Comparison of ENCODE assay signal across 22 cellular contexts in the genomic region with DNA sequence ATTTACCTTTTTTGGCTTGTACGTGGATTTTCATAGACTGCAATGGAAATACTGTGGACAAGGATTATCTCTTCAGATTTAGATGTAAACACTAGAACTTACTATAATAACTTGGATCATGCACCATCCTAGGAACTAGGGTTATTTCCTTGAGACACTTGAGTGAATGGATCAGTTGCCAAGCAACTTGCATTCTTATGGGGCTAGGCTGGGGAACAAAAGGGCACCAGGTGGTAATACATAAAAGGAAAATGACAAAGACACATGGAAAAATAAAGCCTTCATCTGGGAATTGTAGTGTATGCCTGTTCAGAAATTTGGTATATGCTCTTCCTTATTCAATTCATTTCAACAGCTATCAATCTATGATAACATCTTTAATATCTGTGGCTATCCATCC.
"Had no signal": no experiment of that assay in that cellular context is flagged by ENCODE, and none has a peak within 500 bp of the region (broad histone marks: within the 10 kb centered on the region; RNA-seq: fewer than 3 reads in every experiment).

No MANE protein-coding gene starts in this region.

- DNase-seq: activated CD4-positive, alpha-beta T cell treated with anti-CD3 and anti-CD28 coated beads for 4 hours; activated CD4-positive, alpha-beta T cell treated with anti-CD3 and anti-CD28 coated beads, Interleukin-2, amount 50 U/mL, for 4 hours; activated CD4-positive, CD25-positive, alpha-beta regulatory T cell; activated naive CD4-positive, alpha-beta T cell; activated T-cell treated with anti-CD3 and anti-CD28 coated beads for 4 hours; activated T-cell treated with anti-CD3 and anti-CD28 coated beads, Interleukin-2, amount 50 U/mL, for 72 hours; anterior cingulate cortex; effector CD8-positive, alpha-beta T cell; glutamatergic neuron; islet precursor cell; left ventricle myocardium inferior; mesendoderm; retina; small intestine; stimulated activated CD4-positive, alpha-beta T cell treated with anti-CD3 and anti-CD28 coated beads, Interleukin-4, amount 100 ng/mL, for 24 hours; trophoblast cell; uterus had no signal

- H3K27ac Mint-ChIP-seq: activated naive CD8-positive, alpha-beta T cell; activated T-cell treated with anti-CD3 and anti-CD28 coated beads, Interleukin-2, amount 50 U/mL, for 72 hours; stimulated activated effector memory CD8-positive, alpha-beta T cell treated with anti-CD3 and anti-CD28 coated beads, Interleukin-12 subunit alpha, Interleukin-12 subunit beta, amount 100 ng/mL, for 72 hours; stimulated activated naive CD8-positive, alpha-beta T cell treated with anti-CD3 and anti-CD28 coated beads, Interleukin-15, Interleukin-2, amounts not matched to agents 100 ng/mL and 50 ng/mL, for 24 hours had no signal

- H3K27me3 Mint-ChIP-seq: activated naive CD8-positive, alpha-beta T cell; stimulated activated naive CD8-positive, alpha-beta T cell treated with anti-CD3 and anti-CD28 coated beads, Interleukin-15, Interleukin-2, amounts not matched to agents 100 ng/mL and 50 ng/mL, for 24 hours had no signal

- H3K4me3 Mint-ChIP-seq: activated naive CD8-positive, alpha-beta T cell; activated T-cell treated with anti-CD3 and anti-CD28 coated beads, Interleukin-2, amount 50 U/mL, for 72 hours; nephron; stimulated activated effector memory CD8-positive, alpha-beta T cell treated with anti-CD3 and anti-CD28 coated beads, Interleukin-12 subunit alpha, Interleukin-12 subunit beta, amount 100 ng/mL, for 72 hours; stimulated activated naive CD8-positive, alpha-beta T cell treated with anti-CD3 and anti-CD28 coated beads, Interleukin-15, Interleukin-2, amounts not matched to agents 100 ng/mL and 50 ng/mL, for 24 hours had no signal

- ATAC-seq: activated T-cell treated with anti-CD3 and anti-CD28 coated beads, Interleukin-2, amount 50 U/mL, for 72 hours; sciatic nerve; stimulated activated effector memory CD8-positive, alpha-beta T cell treated with anti-CD3 and anti-CD28 coated beads, Interleukin-12 subunit alpha, Interleukin-12 subunit beta, amount 100 ng/mL, for 72 hours had no signal

- H3K9me3 Mint-ChIP-seq: nephron; stimulated activated effector memory CD8-positive, alpha-beta T cell treated with anti-CD3 and anti-CD28 coated beads, Interleukin-12 subunit alpha, Interleukin-12 subunit beta, amount 100 ng/mL, for 72 hours; stimulated activated naive CD8-positive, alpha-beta T cell treated with anti-CD3 and anti-CD28 coated beads, Interleukin-15, Interleukin-2, amounts not matched to agents 100 ng/mL and 50 ng/mL, for 24 hours had no signal

- H3K36me3 Mint-ChIP-seq: activated naive CD8-positive, alpha-beta T cell; stimulated activated effector memory CD8-positive, alpha-beta T cell treated with anti-CD3 and anti-CD28 coated beads, Interleukin-12 subunit alpha, Interleukin-12 subunit beta, amount 100 ng/mL, for 72 hours had no signal
